In genomic region chr21:31011412-31011811, GRCh38 we compare ENCODE assay signal across 21 cellular contexts. TPM values are rescaled to one million over a fixed set of nuclear protein-coding genes. Genes with fewer than 3 reads are reported as not detected.
"Had no signal": no experiment of that assay in that cellular context is flagged by ENCODE, and none has a peak within 500 bp of the region (broad histone marks: within the 10 kb centered on the region; RNA-seq: fewer than 3 reads in every experiment).

No MANE protein-coding gene starts in this region.

- ATAC-seq: heart right ventricle; left lung; stimulated activated naive CD8-positive, alpha-beta T cell treated with anti-CD3 and anti-CD28 coated beads, Interleukin-15, Interleukin-2, amounts not matched to agents 100 U/mL and 50 U/mL, for 24 hours; WTC11 had no signal

- H3K4me1 Mint-ChIP-seq: WTC11 had no signal

- H3K27ac ChIP-seq: coronary artery, heart right ventricle, left lung, sigmoid colon, suprapubic skin, upper lobe of left lung had no signal

- DNase-seq: activated CD4-positive, alpha-beta T cell treated with anti-CD3 and anti-CD28 coated beads, Interleukin-2, amount 50 U/mL, for 1 hour; activated CD8-positive, alpha-beta memory T cell treated with anti-CD3 and anti-CD28 coated beads, Interleukin-2, amount 50 U/mL, for 48 hours; effector CD4-positive, alpha-beta T cell; heart right ventricle; left lung; sigmoid colon; stimulated activated CD4-positive, alpha-beta T cell treated with anti-CD3 and anti-CD28 coated beads, Interleukin-2, amount 100 ng/mL, for 24 hours; stimulated activated naive CD8-positive, alpha-beta T cell treated with anti-CD3 and anti-CD28 coated beads, Interleukin-15, Interleukin-2, amounts not matched to agents 100 U/mL and 50 U/mL, for 24 hours; upper lobe of left lung had no signal

- H3K9me3 Mint-ChIP-seq: memory B cell had no signal

- H3K4me3 Mint-ChIP-seq: memory B cell, WTC11 had no signal

- H3K27ac Mint-ChIP-seq: memory B cell, WTC11 had no signal

- H3K27me3 ChIP-seq: heart right ventricle, left lung, sigmoid colon, suprapubic skin, upper lobe of left lung had no signal

- H3K36me3 Mint-ChIP-seq: memory B cell had no signal

- H3K9me3 ChIP-seq: left lung, sigmoid colon, suprapubic skin, upper lobe of left lung had no signal

RNA-seq across cellular contexts. Expression of gene KRTAP19-8, which starts 26.9 kb away (rescaled TPM):
- total RNA-seq: cardiac septum, fibroblast of lung, frontal cortex, heart right ventricle, left lung, osteocyte, pulmonary artery endothelial cell, sigmoid colon, suprapubic skin, WTC11 had no signal
- polyA plus RNA-seq: adipose tissue, fibroblast of lung, heart right ventricle, keratinocyte, neural cell, sigmoid colon had no signal
